ENCODE assay signal across 11 cellular contexts in the genomic region with DNA sequence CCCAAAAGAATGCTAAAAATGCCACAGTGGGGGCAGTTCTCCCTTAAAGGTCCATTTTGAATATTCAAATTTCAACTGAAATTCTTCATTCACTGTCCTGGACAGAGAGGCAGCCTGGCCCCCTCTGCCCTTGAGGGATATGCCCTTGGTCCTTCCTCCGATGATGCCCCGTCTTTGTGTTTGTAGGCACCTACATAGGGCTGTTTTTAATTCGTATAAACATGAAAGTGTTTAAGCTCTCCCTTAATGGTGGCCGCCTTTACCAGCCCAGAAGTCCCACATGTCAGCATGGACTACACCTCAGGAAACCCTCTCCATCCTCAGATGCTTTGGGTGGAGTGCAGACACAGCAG.
A peak's percentile ranks its signal among the peaks of the same experiment; 100 is the strongest.
DNase-seq lines count a peak whose midpoint lies in the region; ATAC-seq and TF ChIP-seq lines count a peak whose summit lies in the region.
"Had no signal": no experiment of that assay in that cellular context is flagged by ENCODE, and none has a peak within 500 bp of the region (broad histone marks: within the 10 kb centered on the region; RNA-seq: fewer than 3 reads in every experiment).

No MANE protein-coding gene starts in this region.

- H3K4me1 Mint-ChIP-seq in activated B cell treated with CpG ODN at 0.5 μM for 24 hours = peaks cover 28% of the 10 kb centered on the region
- H3K4me1 Mint-ChIP-seq in stimulated activated naive B cell treated with anti-CD40 and anti-IgM and Interleukin-4, amounts not matched to agents 10 μg/mL and 1 μg/mL and 100 μg/mL, for 72 hours = peaks cover 30 to 51% of the 10 kb centered on the region in 2 donors

- peak overlapping the region; percentile 57 for H3K27ac ChIP-seq in GM23248
- H3K27ac ChIP-seq in right lobe of liver = peak overlapping the region; percentile 84 to 91 (median 90)

- H3K9me3 ChIP-seq in GM23248 (ENCODE audit: low read depth) (no peaks in the 10 kb centered on the region), right lobe of liver (no peaks in the 10 kb centered on the region)

- H3F3A ChIP-seq in GM23248 (ENCODE audit: insufficient read depth) = peaks cover 20% of the 10 kb centered on the region

- H3K4me1 ChIP-seq in GM23248 (ENCODE audit: insufficient read depth) (peaks cover 16% of the 10 kb centered on the region), right lobe of liver (peaks cover 0 to 60% (median 27%) of the 10 kb centered on the region in 4 donors)

- H3K9ac ChIP-seq in GM23248 = peak overlapping the region; percentile 17; the same call in 1 of the 2 replicates

- DNase-seq in GM23248 = no peak
- no peak for DNase-seq in activated B cell treated with CpG ODN at 0.5 μM for 24 hours
- DNase-seq in right lobe of liver = peak in 1 of 3 donors; percentile 27
- DNase-seq in stimulated activated naive B cell treated with anti-CD40 and anti-IgM and Interleukin-4, amounts not matched to agents 10 μg/mL and 1 μg/mL and 100 μg/mL, for 72 hours = no peak
- DNase-seq in midbrain (lab: John Stamatoyannopoulos, UW) = no peak
- no peak for DNase-seq in epidermal melanocyte (ENCODE audit: insufficient read length, low spot score)
- no peak for DNase-seq in sciatic nerve (ENCODE audit: low spot score)
- DNase-seq: activated gamma-delta T cell; NK-92 treated with Interleukin-12 subunit alpha and Interleukin-12 subunit beta, amount 100 ng/mL, for 24 hours had no signal

- peaks cover 59% of the 10 kb centered on the region for H3K79me2 ChIP-seq in GM23248 (ENCODE audit: insufficient read depth)

- H3K4me3 Mint-ChIP-seq in activated B cell treated with CpG ODN at 0.5 μM for 24 hours = no peak overlapping the region
- peak overlapping the region in 1 of 2 donors; percentile 33 for H3K4me3 Mint-ChIP-seq in stimulated activated naive B cell treated with anti-CD40 and anti-IgM and Interleukin-4, amounts not matched to agents 10 μg/mL and 1 μg/mL and 100 μg/mL, for 72 hours
- H3K4me3 Mint-ChIP-seq: immature natural killer cell had no signal

- no peaks in the 10 kb centered on the region for H4K20me1 ChIP-seq in GM23248 (ENCODE audit: insufficient read depth)

- peak overlapping the region; percentile 65 for H3K27ac Mint-ChIP-seq in activated B cell treated with CpG ODN at 0.5 μM for 24 hours
- peak overlapping the region; percentile 37 for H3K27ac Mint-ChIP-seq in stimulated activated naive B cell treated with anti-CD40 and anti-IgM and Interleukin-4, amounts not matched to agents 10 μg/mL and 1 μg/mL and 100 μg/mL, for 72 hours

- no peak for ATAC-seq in activated B cell treated with CpG ODN at 0.5 μM for 24 hours (ENCODE audit: low read depth)
- no peak for ATAC-seq in right lobe of liver
- ATAC-seq in stimulated activated naive B cell treated with anti-CD40 and anti-IgM and Interleukin-4, amounts not matched to agents 10 μg/mL and 1 μg/mL and 100 μg/mL, for 72 hours (replicated peaks) = peak in 1 of 2 donors; percentile 20
- no peak for ATAC-seq in HG02763 (IDR thresholded peaks at IDR 0.05; ENCODE audit: unreplicated experiment)
- ATAC-seq in sciatic nerve = no peak

- 64 to 65% methylated on average over 4 of the region's 4 CpGs for WGBS in GM23248 (ENCODE audit: low coverage in 1 of 2, low lambda C conversion rate in 2 of 2, missing lambda C conversion rate in 2 of 2), 2 experiments
- WGBS in right lobe of liver (ENCODE audit: insufficient coverage, low coverage, low lambda C conversion rate, missing lambda C conversion rate) = 44% methylated on average over 4 of the region's 4 CpGs

- POLR2A ChIA-PET in activated B cell treated with CpG ODN at 0.5 μM for 24 hours (lab: Charles Lee) = interaction anchor here (0.6 kb wide), 1 partner anchor 9 kb away, joined by 3 read pairs; no protein-coding TSS in a partner anchor

- no peaks in the 10 kb centered on the region for H3K27me3 Mint-ChIP-seq in activated B cell treated with CpG ODN at 0.5 μM for 24 hours
- no peaks in the 10 kb centered on the region for H3K27me3 Mint-ChIP-seq in stimulated activated naive B cell treated with anti-CD40 and anti-IgM and Interleukin-4, amounts not matched to agents 10 μg/mL and 1 μg/mL and 100 μg/mL, for 72 hours

- H3K4me3 ChIP-seq in GM23248 = no peak overlapping the region
- H3K4me3 ChIP-seq in right lobe of liver = no peak overlapping the region

- peaks cover 5% of the 10 kb centered on the region; the same call in 1 of the 2 replicates for H3K36me3 ChIP-seq in GM23248 (ENCODE audit: low read depth)
- peaks cover 0 to 32% (median 10%) of the 10 kb centered on the region in 4 donors for H3K36me3 ChIP-seq in right lobe of liver

- H3K4me2 ChIP-seq in GM23248 (ENCODE audit: unreplicated experiment) = peak overlapping the region; percentile 13

- TF ChIP-seq POLR2A in right lobe of liver (IDR thresholded peaks at IDR 0.05) = no peak

- CTCF ChIA-PET in activated B cell treated with CpG ODN at 0.5 μM for 24 hours (lab: Charles Lee) = interaction anchor here (0.7 to 5.5 kb wide), 17 partner anchors 105 to 632 kb away, joined by 3 to 54 read pairs (median 3); no protein-coding TSS in a partner anchor

- intact Hi-C loops in activated B cell treated with CpG ODN at 0.5 μM for 24 hours (cut with micrococcal nuclease) (loop anchor here (1.0 to 2.0 kb wide), 7 partner anchors 136 to 686 kb away; a partner anchor contains a TSS), right lobe of liver (cut with DNase I) (loop anchor here in 1 of 2 donors (10.0 kb wide), 1 partner anchor 508 kb away; no protein-coding TSS in a partner anchor), sciatic nerve (cut with DNase I) (no loop called here)

- in situ Hi-C loops in GM23248 (cut with MboI) = loop anchor here (10.0 kb wide), 2 partner anchors 138 to 518 kb away; a partner anchor contains a TSS

- H3K9me2 ChIP-seq in GM23248 (ENCODE audit: insufficient read depth) = no peaks in the 10 kb centered on the region

- peaks cover 68% of the 10 kb centered on the region for H3K36me3 Mint-ChIP-seq in activated B cell treated with CpG ODN at 0.5 μM for 24 hours (ENCODE audit: low read depth)
- peaks cover 31 to 41% of the 10 kb centered on the region in 2 donors for H3K36me3 Mint-ChIP-seq in stimulated activated naive B cell treated with anti-CD40 and anti-IgM and Interleukin-4, amounts not matched to agents 10 μg/mL and 1 μg/mL and 100 μg/mL, for 72 hours

- no peak overlapping the region for H2AFZ ChIP-seq in GM23248

- no peaks in the 10 kb centered on the region for H3K9me3 Mint-ChIP-seq in activated B cell treated with CpG ODN at 0.5 μM for 24 hours
- H3K9me3 Mint-ChIP-seq in stimulated activated naive B cell treated with anti-CD40 and anti-IgM and Interleukin-4, amounts not matched to agents 10 μg/mL and 1 μg/mL and 100 μg/mL, for 72 hours = no peaks in the 10 kb centered on the region
- H3K9me3 Mint-ChIP-seq: immature natural killer cell had no signal

- H3K27me3 ChIP-seq in GM23248 (replicated peaks; ENCODE audit: insufficient read depth) (no peaks in the 10 kb centered on the region), right lobe of liver (no peaks in the 10 kb centered on the region)

- TF ChIP-seq CTCF in activated B cell treated with CpG ODN at 0.5 μM for 24 hours (IDR thresholded peaks at IDR 0.05) (no peak), right lobe of liver (IDR thresholded peaks at IDR 0.05) (no peak)
